10 cellular contexts compared by ENCODE assay signal in genomic region chr10:125276137-125276536, GRCh38.
"Had no signal": no experiment of that assay in that cellular context is flagged by ENCODE, and none has a peak within 500 bp of the region (broad histone marks: within the 10 kb centered on the region; RNA-seq: fewer than 3 reads in every experiment).

No MANE protein-coding gene starts in this region.

- H3K9ac ChIP-seq: GM23248, KMS-11 had no signal

- H3K4me2 ChIP-seq: KMS-11 had no signal

- DNase-seq: GM23248, GOT3, H9, HCEC 1CT, HFFc6, Karpas-422, KBM-7 had no signal

- FAIRE-seq: H54, HTR-8/SVneo had no signal

- H3K4me3 ChIP-seq: GM23248 had no signal

- H2AFZ ChIP-seq: GM23248 had no signal

- H3K27ac ChIP-seq: GM23248, KMS-11 had no signal
